29 cellular contexts compared by ENCODE assay signal in the genomic region with DNA sequence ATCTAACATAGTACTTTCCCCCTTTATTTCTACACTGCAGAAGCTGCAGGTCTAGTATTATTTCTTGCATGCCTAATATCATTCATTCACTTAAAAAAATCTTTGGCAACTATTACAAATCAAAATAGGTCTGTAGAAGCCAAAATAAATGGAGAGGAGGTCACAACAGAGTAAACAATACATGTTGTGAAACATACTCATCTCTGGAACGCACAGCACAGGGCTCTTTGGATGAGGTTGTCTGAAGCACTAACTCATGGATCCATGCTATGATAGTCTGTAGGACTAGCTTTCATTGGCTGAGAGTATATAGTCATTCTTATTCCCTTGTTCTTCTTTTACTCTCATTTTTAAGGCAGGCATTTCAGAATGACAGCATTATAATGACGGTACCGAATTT.
"Had no signal": no experiment of that assay in that cellular context is flagged by ENCODE, and none has a peak within 500 bp of the region (broad histone marks: within the 10 kb centered on the region; RNA-seq: fewer than 3 reads in every experiment).

No MANE protein-coding gene starts in this region.

- H3K27ac ChIP-seq: adrenal gland, body of pancreas had no signal

- H3K36me3 ChIP-seq: adrenal gland had no signal

- ATAC-seq: activated CD4-positive, alpha-beta T cell treated with anti-CD3 and anti-CD28 coated beads for 36 hours; activated CD8-positive, alpha-beta memory T cell treated with anti-CD3 and anti-CD28 coated beads, Interleukin-2, amount 10 ng/mL, durations not matched to agents 7 days and 5 days; activated CD8-positive, alpha-beta T cell treated with anti-CD3 and anti-CD28 coated beads, Interleukin-2, amount 10 ng/mL, durations not matched to agents 7 days and 5 days; activated naive CD8-positive, alpha-beta T cell treated with anti-CD3 and anti-CD28 coated beads, Interleukin-2, amount 50 U/mL, for 24 hours; body of pancreas; esophagus mucosa; T-helper 17 cell had no signal

- H3K27me3 ChIP-seq: adrenal gland, body of pancreas, dorsolateral prefrontal cortex had no signal

- H3K9me3 ChIP-seq: adrenal gland, body of pancreas had no signal

- DNase-seq: activated CD4-positive, alpha-beta memory T cell treated with anti-CD3 and anti-CD28 coated beads for 36 hours; activated CD4-positive, alpha-beta T cell treated with anti-CD3 and anti-CD28 coated beads for 36 hours; activated CD4-positive, alpha-beta T cell treated with anti-CD3 and anti-CD28 coated beads, Interleukin-2, amount 10 ng/mL, durations not matched to agents 24 days and 14 days; activated CD4-positive, CD25-positive, alpha-beta regulatory T cell; activated CD4-positive, CD25-positive, alpha-beta regulatory T cell treated with anti-CD3 and anti-CD28 coated beads, Interleukin-2, amount 50 U/mL, for 72 hours; activated CD8-positive, alpha-beta memory T cell treated with anti-CD3 and anti-CD28 coated beads, Interleukin-2, amount 10 ng/mL, durations not matched to agents 7 days and 5 days; activated CD8-positive, alpha-beta memory T cell treated with anti-CD3 and anti-CD28 coated beads, Interleukin-2, amount 50 U/mL, for 4 hours; activated CD8-positive, alpha-beta T cell treated with anti-CD3 and anti-CD28 coated beads, Interleukin-2, amount 10 ng/mL, durations not matched to agents 7 days and 5 days; activated effector memory CD4-positive, alpha-beta T cell treated with anti-CD3 and anti-CD28 coated beads, Interleukin-2, amount 50 U/mL, for 16 hours; activated naive CD4-positive, alpha-beta T cell treated with anti-CD3 and anti-CD28 coated beads for 36 hours; activated naive CD8-positive, alpha-beta T cell treated with anti-CD3 and anti-CD28 coated beads for 36 hours; activated naive CD8-positive, alpha-beta T cell treated with anti-CD3 and anti-CD28 coated beads, Interleukin-2, amount 50 U/mL, for 24 hours; activated T-cell treated with anti-CD3 and anti-CD28 coated beads, Interleukin-2, amount 50 U/mL, for 1 hour; activated T-cell treated with anti-CD3 and anti-CD28 coated beads, Interleukin-2, amount 50 U/mL, for 48 hours; adrenal gland; amygdala; aorta; body of pancreas; caudate nucleus; dorsolateral prefrontal cortex; effector memory CD4-positive, alpha-beta T cell; endodermal cell; foreskin fibroblast; head of caudate nucleus; T-helper 1 cell; T-helper 17 cell; T1000 had no signal

- FAIRE-seq: frontal cortex had no signal

- H3K4me3 ChIP-seq: adrenal gland, body of pancreas had no signal
